8 cellular contexts compared by ENCODE assay signal in genomic region chr17:45584092-45585036, GRCh38.
DNase-seq lines count a peak whose midpoint lies in the region; ATAC-seq lines count a peak whose summit lies in the region.

No MANE protein-coding gene starts in this region.

- no peaks in the 10 kb centered on the region for H3K9me3 ChIP-seq in ectodermal cell (ENCODE audit: control insufficient read depth, low read length)

- H2BK5ac ChIP-seq in mesendoderm (ENCODE audit: low read length), result peak overlapping the region; percentile 1

- peaks cover 13% of the 10 kb centered on the region for H3K79me1 ChIP-seq in mesendoderm (ENCODE audit: low read length)

- H3K79me2 ChIP-seq in ACC112 (ENCODE audit: control insufficient read depth, insufficient read depth, low read length, unreplicated experiment), result peaks cover 43% of the 10 kb centered on the region
- peaks cover 30% of the 10 kb centered on the region for H3K79me2 ChIP-seq in mesendoderm (ENCODE audit: control insufficient read depth, insufficient read depth, low read length)

- peak overlapping the region; percentile 66 for H3K9ac ChIP-seq in mesendoderm (ENCODE audit: low read length)

- H2BK120ac ChIP-seq in mesendoderm (ENCODE audit: low read depth, low read length), result no peak overlapping the region

- peak overlapping the region; percentile 56 for H3K4me2 ChIP-seq in mesendoderm (ENCODE audit: low read length)

- H2AFZ ChIP-seq in ACC112 (ENCODE audit: low read length, unreplicated experiment), result peak overlapping the region; percentile 49

- H3K27ac ChIP-seq in ACC112 (ENCODE audit: low read depth, low read length), result peak overlapping the region; percentile 68
- peak overlapping the region; percentile 95 for H3K27ac ChIP-seq in ectodermal cell (ENCODE audit: insufficient read depth, low read depth, low read length, poor library complexity, severe bottlenecking)
- peak overlapping the region; percentile 43 for H3K27ac ChIP-seq in mesendoderm (ENCODE audit: low read depth, low read length)

- H4K5ac ChIP-seq in mesendoderm (ENCODE audit: low read length), result no peak overlapping the region

- ATAC-seq in GM19351 (IDR thresholded peaks at IDR 0.05; ENCODE audit: unreplicated experiment), result peak; percentile 67
- peak; percentile 55 for ATAC-seq in HG03460 (IDR thresholded peaks at IDR 0.05; ENCODE audit: unreplicated experiment)

- peak; percentile 79 for DNase-seq in activated CD4-positive, alpha-beta T cell treated with anti-CD3 and anti-CD28 coated beads for 48 hours
- DNase-seq in mesendoderm (peak; percentile 88), HUDEP-2 (lab: John Stamatoyannopoulos, UW; ENCODE audit: unreplicated experiment in 76 of 76) (no peak)
- peak; percentile 65 to 66 for DNase-seq in stimulated activated CD8-positive, alpha-beta memory T cell treated with anti-CD3 and anti-CD28 coated beads, Interleukin-15, amount 100 ng/mL, for 48 hours (ENCODE audit: low read depth in 2 of 2)

- H3K23ac ChIP-seq in mesendoderm (ENCODE audit: low read length), result peak overlapping the region; percentile 2

- 1% methylated on average over 56 to 62 of the region's 62 CpGs for WGBS in ectodermal cell, 2 experiments
- WGBS in mesendoderm (ENCODE audit: extremely low coverage, insufficient coverage, low lambda C conversion rate), result no CpG with 5 or more reads among the region's 62 CpGs

- H3K27me3 ChIP-seq in ACC112 (ENCODE audit: insufficient read depth, low read length), result peaks cover 14% of the 10 kb centered on the region; the same call in 1 of the 2 replicates
- no peaks in the 10 kb centered on the region for H3K27me3 ChIP-seq in ectodermal cell (ENCODE audit: control insufficient read depth, insufficient read depth, low read length, poor library complexity, severe bottlenecking)
- H3K27me3 ChIP-seq in mesendoderm (ENCODE audit: insufficient read depth, low read length, poor library complexity), result no peaks in the 10 kb centered on the region

- H4K8ac ChIP-seq in mesendoderm (ENCODE audit: low read depth, low read length), result no peak overlapping the region

- no peak overlapping the region for H2BK15ac ChIP-seq in mesendoderm (replicated peaks; ENCODE audit: low read depth)

- H3K36me3 ChIP-seq in ACC112 (ENCODE audit: insufficient read depth, low read length) (0 out of 2 replicates have a peak, but pooled peaks cover 3% of the 10 kb centered on the region), ectodermal cell (ENCODE audit: control insufficient read depth, insufficient read depth, low read length) (peaks cover 10% of the 10 kb centered on the region), mesendoderm (ENCODE audit: control insufficient read depth, insufficient read depth, low read length) (no peaks in the 10 kb centered on the region)

- H3K4ac ChIP-seq in mesendoderm (ENCODE audit: low read depth, low read length), result peak overlapping the region; percentile 19

- peak overlapping the region; percentile 7 for H3K18ac ChIP-seq in mesendoderm (ENCODE audit: low read length)

- peak overlapping the region; percentile 85 for H3K4me3 ChIP-seq in ACC112 (ENCODE audit: low read depth, low read length)
- H3K4me3 ChIP-seq in ectodermal cell (ENCODE audit: insufficient read depth, low read depth, low read length), result peak overlapping the region; percentile 81
- H3K4me3 ChIP-seq in mesendoderm (ENCODE audit: low read length), result peak overlapping the region; percentile 31

- peak overlapping the region; percentile 89 for H3K56ac ChIP-seq in mesendoderm (ENCODE audit: low read length)

- H2AK5ac ChIP-seq in mesendoderm (ENCODE audit: low read length), result no peak overlapping the region

- H3K4me1 ChIP-seq in ACC112 (ENCODE audit: control insufficient read depth, insufficient read depth, low read length, unreplicated experiment), result no peaks in the 10 kb centered on the region
- peaks cover 8% of the 10 kb centered on the region for H3K4me1 ChIP-seq in ectodermal cell (ENCODE audit: control insufficient read depth, insufficient read depth, low read length)
- peaks cover 7% of the 10 kb centered on the region for H3K4me1 ChIP-seq in mesendoderm (ENCODE audit: control insufficient read depth, low read depth, low read length)

Comparison
In these comparisons a context has a peak if more than half of its experiments do, and no peak if none do; other contexts are left out.
1. H3K27ac ChIP-seq: peak in every context shown above with its lines; median percentile 95 in ectodermal cell; 68 in ACC112; 43 in mesendoderm.
2. H3K4me3 ChIP-seq: peak in every context shown above with its lines; median percentile 85 in ACC112; 81 in ectodermal cell; 31 in mesendoderm.
3. DNase-seq: peak in activated CD4-positive, alpha-beta T cell treated with anti-CD3 and anti-CD28 coated beads for 48 hours (single experiment), mesendoderm (single experiment) and stimulated activated CD8-positive, alpha-beta memory T cell treated with anti-CD3 and anti-CD28 coated beads, Interleukin-15, amount 100 ng/mL, for 48 hours (2 of 2); none in HUDEP-2 (0 of 76).